Comparison of ENCODE assay signal across 10 cellular contexts in genomic region chr21:32410916-32411315, GRCh38. TPM values are rescaled to one million over a fixed set of nuclear protein-coding genes. Genes with fewer than 3 reads are reported as not detected.
A peak's percentile ranks its signal among the peaks of the same experiment; 100 is the strongest.
DNase-seq lines count a peak whose midpoint lies in the region; ATAC-seq, FAIRE-seq and TF ChIP-seq lines count a peak whose summit lies in the region.
"Had no signal": no experiment of that assay in that cellular context is flagged by ENCODE, and none has a peak within 500 bp of the region (broad histone marks: within the 10 kb centered on the region; RNA-seq: fewer than 3 reads in every experiment).

No MANE protein-coding gene starts in this region.

- no peak overlapping the region for H2AFZ ChIP-seq in PC-9

- H3K27me3 Mint-ChIP-seq in effector memory CD8-positive, alpha-beta T cell: no peaks in the 10 kb centered on the region
- H3K27me3 Mint-ChIP-seq in neural crest cell (ENCODE audit: low read depth): peaks cover 75% of the 10 kb centered on the region

- H3K9me3 ChIP-seq in PC-9 (ENCODE audit: insufficient read depth, low read depth): no peaks in the 10 kb centered on the region

- no peaks in the 10 kb centered on the region for H3K9me2 ChIP-seq in PC-9 (ENCODE audit: insufficient read depth)

- H3F3A ChIP-seq in PC-9 (ENCODE audit: insufficient read depth, low read depth): no peaks in the 10 kb centered on the region

- no peaks in the 10 kb centered on the region for H3K36me3 ChIP-seq in PC-9 (ENCODE audit: low read depth)

- no peak overlapping the region for H3K27ac ChIP-seq in PC-9
- H3K27ac ChIP-seq: HL-60 had no signal

- CTCF ChIA-PET in PC-9 (lab: Charles Lee): interaction anchor here (0.5 kb wide), 1 partner anchor 193 kb away, joined by 7 read pairs; no protein-coding TSS in a partner anchor

- no peak overlapping the region for H3K4me2 ChIP-seq in PC-9

- TF ChIP-seq POLR2A in GM12891 (IDR thresholded peaks at IDR 0.05; ENCODE audit: low read depth, low read length): no peak

- H3K4me1 ChIP-seq in PC-9 (replicated peaks; ENCODE audit: insufficient read depth): no peaks in the 10 kb centered on the region; the same call in 1 of the 2 replicates

- POLR2A ChIA-PET in PC-9 (lab: Charles Lee; ENCODE audit: unreplicated experiment): interaction anchor here (0.6 to 0.7 kb wide), 2 partner anchors 157 to 207 kb away, joined by 3 to 4 read pairs; no protein-coding TSS in a partner anchor

- peak overlapping the region; percentile 93 to 98 for H3K4me3 Mint-ChIP-seq in effector memory CD8-positive, alpha-beta T cell
- H3K4me3 Mint-ChIP-seq in neural crest cell: peak overlapping the region; percentile 39

- H3K36me3 Mint-ChIP-seq in effector memory CD8-positive, alpha-beta T cell (ENCODE audit: insufficient read depth): peaks cover 14% of the 10 kb centered on the region
- H3K36me3 Mint-ChIP-seq in neural crest cell (ENCODE audit: low read depth): no peaks in the 10 kb centered on the region

- H3K4me1 Mint-ChIP-seq in effector memory CD8-positive, alpha-beta T cell (ENCODE audit: low read depth in 2 of 2): peaks cover 52 to 61% of the 10 kb centered on the region in 2 donors
- H3K4me1 Mint-ChIP-seq in neural crest cell: peaks cover 29% of the 10 kb centered on the region

- peaks cover 0 to 5% of the 10 kb centered on the region in 2 donors for H3K9me3 Mint-ChIP-seq in effector memory CD8-positive, alpha-beta T cell
- H3K9me3 Mint-ChIP-seq in neural crest cell: no peaks in the 10 kb centered on the region

- H3K79me2 ChIP-seq in PC-9 (ENCODE audit: low read depth): no peaks in the 10 kb centered on the region

- TF ChIP-seq CTCF in neural crest cell (conservative IDR thresholded peaks at IDR 0.05) (no peak), PC-9 (conservative IDR thresholded peaks at IDR 0.05) (no peak)

- no peak for ATAC-seq in effector memory CD8-positive, alpha-beta T cell (replicated peaks)

- intact Hi-C loops in PC-9 (cut with micrococcal nuclease; ENCODE audit: unreplicated experiment): loop anchor here (5.0 kb wide), 1 partner anchor 111 kb away; no protein-coding TSS in a partner anchor

- no peak overlapping the region for H3K4me3 ChIP-seq in PC-9

- FAIRE-seq in GM12891 (lab: Jason Lieb, UNC): no peak

- no TSS peak for BruUV-seq in PC-9 (replicated peaks; lab: Mats Ljungman, UMichigan)

- DNase-seq in stimulated activated CD4-positive, alpha-beta T cell treated with anti-CD3 and anti-CD28 coated beads, Interleukin-15, amount 100 ng/mL, for 24 hours: peak; percentile 4
- no peak for DNase-seq in stimulated activated CD4-positive, alpha-beta T cell treated with anti-CD3 and anti-CD28 coated beads, Interleukin-12 subunit alpha, Interleukin-12 subunit beta, amount 100 ng/mL, for 4 hours
- no peak for DNase-seq in effector memory CD8-positive, alpha-beta T cell
- DNase-seq in neural crest cell (ENCODE audit: low read depth, low spot score): no peak
- no peak for DNase-seq in PC-9
- DNase-seq in SHP77 treated with DMSO at 0.1 percent for 48 hours (lab: John Stamatoyannopoulos, UW): no peak
- no peak for DNase-seq in GM12891 (ENCODE audit: insufficient read length, low spot score)
- no peak for DNase-seq in NCI-H1048 (lab: John Stamatoyannopoulos, UW)
- DNase-seq: NCI-H510A treated with DMSO at 0.1 percent for 48 hours had no signal

- H3K27ac Mint-ChIP-seq in effector memory CD8-positive, alpha-beta T cell: peak overlapping the region; percentile 89 to 98
- H3K27ac Mint-ChIP-seq in neural crest cell (ENCODE audit: unreplicated experiment): no peak overlapping the region

- H4K20me1 ChIP-seq in PC-9 (ENCODE audit: insufficient read depth): no peaks in the 10 kb centered on the region

- peaks cover 32% of the 10 kb centered on the region; the same call in 1 of the 2 replicates for H3K27me3 ChIP-seq in PC-9 (ENCODE audit: insufficient read depth, low read depth)

TF ChIP-seq in GM12891, 5 proteins besides CTCF, POLR2A, EP300 and RAD21:
- no peak for TF ChIP-seq POLR2AphosphoS5 (IDR thresholded peaks at IDR 0.05; ENCODE audit: low read depth, low read length)
- no peak for TF ChIP-seq POU2F2 (IDR thresholded peaks at IDR 0.05; ENCODE audit: low read depth, low read length)
- no peak for TF ChIP-seq PAX5 (IDR thresholded peaks at IDR 0.05; ENCODE audit: insufficient read depth, low read length, severe bottlenecking)
- TF ChIP-seq TAF1 (IDR thresholded peaks at IDR 0.05; ENCODE audit: low read depth, low read length): no peak
- no peak for TF ChIP-seq SPI1 (IDR thresholded peaks at IDR 0.05; ENCODE audit: low read depth, low read length)

RNA-seq across cellular contexts. Expression of gene EVA1C, which starts 1.6 kb away (rescaled TPM):
- total RNA-seq in neural crest cell: not detected in 2 replicates
- 3.0 and 3.1 TPM in 2 replicates for total RNA-seq in PC-9 (2021)
- not detected for polyA plus RNA-seq in GM12891 (2012; ENCODE audit: low read depth, missing spikeins)

RNA-seq across cellular contexts. Expression of gene URB1, which starts 18.1 kb away (rescaled TPM):
- total RNA-seq in neural crest cell (22.2 and 23.1 TPM in 2 replicates), PC-9 (2021) (11.0 TPM in 2 replicates)
- polyA plus RNA-seq in GM12891 (2012; ENCODE audit: low read depth, missing spikeins): 5.3 TPM
